Comparison of ENCODE assay signal across 11 cellular contexts in genomic region chr19:7923295-7924191, GRCh38.
DNase-seq lines count a peak whose midpoint lies in the region; TF ChIP-seq lines count a peak whose summit lies in the region.
"Had no signal": no experiment of that assay in that cellular context is flagged by ENCODE, and none has a peak within 500 bp of the region (broad histone marks: within the 10 kb centered on the region; RNA-seq: fewer than 3 reads in every experiment).

No MANE protein-coding gene starts in this region.

- peaks cover 54% of the 10 kb centered on the region for H3K4me1 ChIP-seq in rectal smooth muscle tissue (ENCODE audit: control insufficient read depth, insufficient read depth, low read length)

- peaks cover 8% of the 10 kb centered on the region for H3K36me3 ChIP-seq in rectal smooth muscle tissue (ENCODE audit: control insufficient read depth, insufficient read depth, low read length)
- H3K36me3 ChIP-seq: colonic mucosa had no signal

- TF ChIP-seq CTCF in NB4 (IDR thresholded peaks at IDR 0.05; ENCODE audit: low read depth, low read length) (no peak), coronary artery (IDR thresholded peaks at IDR 0.05) (no peak)

- H3K27ac ChIP-seq in rectal smooth muscle tissue (ENCODE audit: low read depth, low read length) (peak overlapping the region; percentile 78), coronary artery (peak overlapping the region in 1 of 2 donors; percentile 94)
- H3K27ac ChIP-seq: colonic mucosa, parathyroid adenoma, tibial nerve had no signal

- no peak overlapping the region for H3K4me3 ChIP-seq in NB4 (ENCODE audit: low read depth, low read length)
- peak overlapping the region; percentile 51 for H3K4me3 ChIP-seq in rectal smooth muscle tissue (ENCODE audit: low read length)
- H3K4me3 ChIP-seq in coronary artery, result no peak overlapping the region
- H3K4me3 ChIP-seq: colonic mucosa, tibial nerve had no signal

- no peak for TF ChIP-seq POLR2A in NB4 (IDR thresholded peaks at IDR 0.05; ENCODE audit: extremely low read depth, insufficient read length)

- DNase-seq in NB4 (ENCODE audit: low read depth), result peak; percentile 59
- DNase-seq in epidermal melanocyte (ENCODE audit: insufficient read length, low spot score), result peak; percentile 8
- DNase-seq in activated CD8-positive, alpha-beta memory T cell treated with anti-CD3 and anti-CD28 coated beads for 24 hours, result no peak
- DNase-seq in NCI-H446 (lab: John Stamatoyannopoulos, UW), result no peak
- no peak for DNase-seq in coronary artery (ENCODE audit: low spot score)
- DNase-seq: colonic mucosa, foreskin melanocyte, MM.1S had no signal

- peaks cover 6% of the 10 kb centered on the region for H3K27me3 ChIP-seq in rectal smooth muscle tissue (ENCODE audit: control insufficient read depth, insufficient read depth, low read length)

- no peak overlapping the region for H3K9ac ChIP-seq in rectal smooth muscle tissue (ENCODE audit: low read length)
- H3K9ac ChIP-seq: parathyroid adenoma had no signal

Comparison
In these comparisons a context has a peak if more than half of its experiments do, and no peak if none do; other contexts are left out.
1. DNase-seq: peak in NB4 (single experiment) and epidermal melanocyte (single experiment); none in activated CD8-positive, alpha-beta memory T cell treated with anti-CD3 and anti-CD28 coated beads for 24 hours (single experiment), NCI-H446 (0 of 2) and coronary artery (single experiment).